Comparison of ENCODE assay signal across 8 cellular contexts in genomic region chr2:201149064-201149820, GRCh38. TPM values are rescaled to one million over a fixed set of nuclear protein-coding genes. Genes with fewer than 3 reads are reported as not detected.
DNase-seq lines count a peak whose midpoint lies in the region; ATAC-seq, FAIRE-seq and TF ChIP-seq lines count a peak whose summit lies in the region.
"Had no signal": no experiment of that assay in that cellular context is flagged by ENCODE, and none has a peak within 500 bp of the region (broad histone marks: within the 10 kb centered on the region; RNA-seq: fewer than 3 reads in every experiment).

No MANE protein-coding gene starts in this region.

- H3K4me2 ChIP-seq in KMS-11 (peak overlapping the region; percentile 34; the same call in 1 of the 2 replicates), GM12878 (ENCODE audit: control insufficient read depth, insufficient read depth) (no peak overlapping the region)

- SMC1A ChIA-PET in GM12878 (lab: Charles Lee; ENCODE audit: uncharacterized antibody, unreplicated experiment): interaction anchor here (1.1 to 2.0 kb wide), 3 partner anchors 9 to 34 kb away, joined by 3 to 15 read pairs (median 8); partner anchors contain the start of gene CFLAR

- ATAC-seq in GM12878: peak; percentile 5; the same call in 1 of the 3 replicates
- no peak for ATAC-seq in stimulated activated naive CD8-positive, alpha-beta T cell treated with anti-CD3 and anti-CD28 coated beads, Interleukin-15, amount 100 ng/mL, for 72 hours
- ATAC-seq in HG02610 (IDR thresholded peaks at IDR 0.05; ENCODE audit: unreplicated experiment): no peak

- no peaks in the 10 kb centered on the region for H3K27me3 ChIP-seq in KMS-11 (ENCODE audit: insufficient read depth, low read depth)
- no peaks in the 10 kb centered on the region for H3K27me3 ChIP-seq in GM12878 (replicated peaks in 1 of 2; ENCODE audit: control insufficient read depth in 2 of 2, insufficient read depth in 2 of 2, low read length in 1 of 2)
- H3K27me3 ChIP-seq in HAP-1 (ENCODE audit: low read depth): no peaks in the 10 kb centered on the region

- CTCF ChIA-PET in GM12878 (lab: Yijun Ruan, JAX): interaction anchor here (0.6 to 2.5 kb wide), 7 partner anchors 9 to 186 kb away, joined by 3 to 10 read pairs (median 5); partner anchors contain the start of genes CASP10, CFLAR and ORC2

- H3K27ac ChIP-seq in KMS-11: peak overlapping the region; percentile 43; the same call in 1 of the 2 replicates
- no peak overlapping the region for H3K27ac ChIP-seq in GM12878 (ENCODE audit: control insufficient read depth, insufficient read depth)

- H3K9ac ChIP-seq in KMS-11 (no peak overlapping the region), GM12878 (ENCODE audit: control insufficient read depth, insufficient read depth, low read length) (no peak overlapping the region)

- BruUV-seq in GM12878 (replicated peaks; lab: Mats Ljungman, UMichigan): no TSS peak

- no peaks in the 10 kb centered on the region for H3K9me3 Mint-ChIP-seq in stimulated activated naive CD8-positive, alpha-beta T cell treated with anti-CD3 and anti-CD28 coated beads, Interleukin-15, amount 100 ng/mL, for 72 hours

- intact Hi-C loops in GM12878 (cut with micrococcal nuclease; ENCODE audit: unreplicated experiment): no loop called here

- WGBS in GM12878 (ENCODE audit: insufficient coverage, insufficient replicate concordance, low lambda C conversion rate, missing lambda C conversion rate): 100% methylated on average over 2 of the region's 2 CpGs

- H3K36me3 ChIP-seq in KMS-11 (ENCODE audit: insufficient read depth): no peaks in the 10 kb centered on the region
- H3K36me3 ChIP-seq in GM12878 (ENCODE audit: control insufficient read depth in 2 of 2, insufficient read depth in 2 of 2, low read length in 1 of 2): peaks cover 12 to 29% of the 10 kb centered on the region in 2 experiments
- H3K36me3 ChIP-seq in HAP-1 (replicated peaks): peaks cover 4% of the 10 kb centered on the region; the same call in 1 of the 2 replicates

- peaks cover 41% of the 10 kb centered on the region for H3K4me1 Mint-ChIP-seq in stimulated activated naive CD8-positive, alpha-beta T cell treated with anti-CD3 and anti-CD28 coated beads, Interleukin-15, amount 100 ng/mL, for 72 hours

- no peak for TF ChIP-seq CTCF in KMS-11 (conservative IDR thresholded peaks at IDR 0.05; ENCODE audit: low read depth, low read length)
- TF ChIP-seq CTCF in GM12878 (IDR thresholded peaks at IDR 0.05 in 2 of 3, conservative IDR thresholded peaks at IDR 0.05 in 1 of 3; ENCODE audit: control insufficient read depth in 2 of 3, extremely low read depth in 1 of 3, insufficient read depth in 1 of 3, low read depth in 3 of 3, low read length in 3 of 3): no peak

- no peaks in the 10 kb centered on the region for H3K9me3 ChIP-seq in GM12878 (replicated peaks; ENCODE audit: control insufficient read depth, insufficient read depth, low read length)
- no peaks in the 10 kb centered on the region for H3K9me3 ChIP-seq in HAP-1

- TF ChIP-seq POLR2A in GM12878 (IDR thresholded peaks at IDR 0.05; ENCODE audit: low read depth, low read length): no peak

- H3K4me1 ChIP-seq in KMS-11 (ENCODE audit: low read depth, poor library complexity, severe bottlenecking) (peaks cover 59% of the 10 kb centered on the region), GM12878 (ENCODE audit: control insufficient read depth, insufficient read depth, low read length) (peaks cover 8% of the 10 kb centered on the region; the same call in 1 of the 2 replicates), HAP-1 (peaks cover 12% of the 10 kb centered on the region)

- DNase-seq in GM12878 (ENCODE audit: low read depth, low spot score) (no peak), kidney glomerular epithelial cell (lab: John Stamatoyannopoulos, UW) (peak; percentile 95), HAP-1 (ENCODE audit: low spot score in 2 of 2) (no peak), DMS153 (lab: John Stamatoyannopoulos, UW) (no peak)
- DNase-seq in stimulated activated naive CD8-positive, alpha-beta T cell treated with anti-CD3 and anti-CD28 coated beads, Interleukin-15, amount 100 ng/mL, for 72 hours: no peak
- DNase-seq: posterior cingulate gyrus had no signal

- H2AFZ ChIP-seq in KMS-11 (ENCODE audit: low read depth) (no peak overlapping the region), GM12878 (ENCODE audit: control insufficient read depth, low read depth, low read length) (no peak overlapping the region)

- H4K20me1 ChIP-seq in KMS-11 (ENCODE audit: insufficient read depth) (no peaks in the 10 kb centered on the region), GM12878 (ENCODE audit: control insufficient read depth, insufficient read depth) (no peaks in the 10 kb centered on the region)

- in situ Hi-C loops in GM12878 (cut with MboI) (no loop called here), HAP-1 (cut with MboI; ENCODE audit: low sequenced_read_pairs) (no loop called here)

- H3K27me3 Mint-ChIP-seq in stimulated activated naive CD8-positive, alpha-beta T cell treated with anti-CD3 and anti-CD28 coated beads, Interleukin-15, amount 100 ng/mL, for 72 hours: no peaks in the 10 kb centered on the region

- no peaks in the 10 kb centered on the region for H3K79me2 ChIP-seq in KMS-11 (ENCODE audit: insufficient read depth, low read depth)
- peaks cover 11% of the 10 kb centered on the region for H3K79me2 ChIP-seq in GM12878 (ENCODE audit: control insufficient read depth, insufficient read depth, low read length)

- POLR2A ChIA-PET in GM12878 (lab: Charles Lee): interaction anchor here (0.8 to 1.6 kb wide), 6 partner anchors 9 to 186 kb away, joined by 3 to 8 read pairs (median 3); partner anchors contain the start of gene ORC2

- peak overlapping the region; percentile 2 to 42 for H3K27ac Mint-ChIP-seq in stimulated activated naive CD8-positive, alpha-beta T cell treated with anti-CD3 and anti-CD28 coated beads, Interleukin-15, amount 100 ng/mL, for 72 hours

- TF ChIP-seq RAD21 in GM12878 (IDR thresholded peaks at IDR 0.05; ENCODE audit: insufficient read depth, low read depth, low read length): no peak

- RAD21 ChIA-PET in GM12878 (lab: Charles Lee; ENCODE audit: unreplicated experiment): interaction anchor here (0.7 to 1.8 kb wide), 6 partner anchors 9 to 244 kb away, joined by 3 to 11 read pairs (median 4); no protein-coding TSS in a partner anchor

- H3K4me3 Mint-ChIP-seq in stimulated activated naive CD8-positive, alpha-beta T cell treated with anti-CD3 and anti-CD28 coated beads, Interleukin-15, amount 100 ng/mL, for 72 hours: peak overlapping the region; percentile 25 to 46

- H3K4me3 ChIP-seq in KMS-11 (IDR thresholded peaks at IDR 0.05; ENCODE audit: insufficient read depth, low read depth, low read length) (no peak overlapping the region), GM12878 (no peak overlapping the region), HAP-1 (no peak overlapping the region)

- no peak for FAIRE-seq in GM12878 (lab: Jason Lieb, UNC)

- TF ChIP-seq EP300 in GM12878 (IDR thresholded peaks at IDR 0.05; ENCODE audit: borderline replicate concordance in 1 of 2, control insufficient read depth in 1 of 2, low read depth in 2 of 2, low read length in 2 of 2): no peak

TF ChIP-seq in GM12878, 131 proteins besides CTCF, POLR2A, EP300 and RAD21 (continues in another document):
- TF ChIP-seq NR2C2 (IDR thresholded peaks at IDR 0.05; ENCODE audit: borderline replicate concordance, control insufficient read depth, insufficient read length, low read depth) (no peak), POU2F2 (IDR thresholded peaks at IDR 0.05; ENCODE audit: borderline replicate concordance, low read depth, low read length) (no peak), NFYA (IDR thresholded peaks at IDR 0.05; ENCODE audit: borderline replicate concordance, low read depth, low read length) (no peak), PAX8 (IDR thresholded peaks at IDR 0.05) (no peak)

RNA-seq across cellular contexts. Expression of gene CFLAR, which starts 33.3 kb away (rescaled TPM):
- total RNA-seq in GM12878 (2013; cell fraction: nucleolus; rRNA removed): 905 and 928 TPM in 2 replicates
- total RNA-seq in GM12878 (2014; rRNA removed) (81.4 and 106 TPM in 2 replicates), GM12878 (2014; rRNA removed; fragmentation: Illumina TruSeq; extraction: Trizol) (109 and 110 TPM in 2 replicates), GM12878 (2021) (97.7 and 99.5 TPM in 2 replicates)
- 96.3 TPM for polyA plus RNA-seq in GM12878 (2011; ENCODE audit: low read depth)
- polyA plus RNA-seq in GM12878 (2011; rRNA removed) (181 and 241 TPM in 2 replicates), GM12878 (2014; fragmentation: Illumina TruSeq; extraction: Trizol) (103 and 125 TPM in 2 replicates), GM12878 (2014; fragmentation: Nextera tagmentation; extraction: Ambion mirVana) (100 to 1,000 TPM; 103 to 105 TPM), GM12878 (2014; rRNA removed) (70.5 and 80.6 TPM in 2 replicates), GM12878 (2016; fragmentation: Nextera tagmentation; extraction: Ambion mirVana) (10 to 100 TPM; 87.2 to 89.4 TPM)
- polyA plus RNA-seq in GM12878 (2011; cell fraction: cytosol; rRNA removed): 90.5 and 101 TPM in 2 replicates
- 157 and 170 TPM in 2 replicates for polyA plus RNA-seq in GM12878 (2011; cell fraction: nucleus; rRNA removed)
- 109 and 116 TPM in 2 replicates for polyA plus RNA-seq in GM12878 (2012)
- polyA minus RNA-seq in GM12878 (2011; rRNA and poly(A)+ RNA removed): 249 and 253 TPM in 2 replicates
- polyA minus RNA-seq in GM12878 (2011; cell fraction: cytosol; rRNA and poly(A)+ RNA removed): 50.2 and 65.0 TPM in 2 replicates
- polyA minus RNA-seq in GM12878 (2011; cell fraction: nucleus; rRNA and poly(A)+ RNA removed): 155 and 248 TPM in 2 replicates

RNA-seq across cellular contexts. Expression of gene CASP10, which starts 33.7 kb away (rescaled TPM):
- total RNA-seq in GM12878 (2013; cell fraction: nucleolus; rRNA removed): 61.5 and 63.7 TPM in 2 replicates
- 12.8 and 13.1 TPM in 2 replicates for total RNA-seq in GM12878 (2014; rRNA removed)
- total RNA-seq in GM12878 (2014; rRNA removed; fragmentation: Illumina TruSeq; extraction: Trizol): 12.8 and 13.3 TPM in 2 replicates
- total RNA-seq in GM12878 (2021): 11.2 and 12.4 TPM in 2 replicates
- 2.8 TPM for polyA plus RNA-seq in GM12878 (2011; ENCODE audit: low read depth)
- 14.1 and 17.9 TPM in 2 replicates for polyA plus RNA-seq in GM12878 (2011; rRNA removed)
- 8.3 and 9.7 TPM in 2 replicates for polyA plus RNA-seq in GM12878 (2011; cell fraction: cytosol; rRNA removed)
- polyA plus RNA-seq in GM12878 (2011; cell fraction: nucleus; rRNA removed): 8.6 and 10.8 TPM in 2 replicates
- 2.5 and 2.7 TPM in 2 replicates for polyA plus RNA-seq in GM12878 (2012)
- 11.5 and 14.8 TPM in 2 replicates for polyA plus RNA-seq in GM12878 (2014; fragmentation: Illumina TruSeq; extraction: Trizol)
- 1 to 10 TPM; 7.5 to 9.5 TPM for polyA plus RNA-seq in GM12878 (2014; fragmentation: Nextera tagmentation; extraction: Ambion mirVana)
- polyA plus RNA-seq in GM12878 (2014; rRNA removed): 9.8 and 10.1 TPM in 2 replicates
- 1 to 10 TPM; 7.2 to 9.1 TPM for polyA plus RNA-seq in GM12878 (2016; fragmentation: Nextera tagmentation; extraction: Ambion mirVana)
- 15.7 and 18.5 TPM in 2 replicates for polyA minus RNA-seq in GM12878 (2011; rRNA and poly(A)+ RNA removed)
- 4.1 and 6.7 TPM in 2 replicates for polyA minus RNA-seq in GM12878 (2011; cell fraction: cytosol; rRNA and poly(A)+ RNA removed)
- 7.4 and 9.2 TPM in 2 replicates for polyA minus RNA-seq in GM12878 (2011; cell fraction: nucleus; rRNA and poly(A)+ RNA removed)
